In genomic region chr14:55104051-55104954, GRCh38 we compare ENCODE assay signal across 9 cellular contexts. TPM values are rescaled to one million over a fixed set of nuclear protein-coding genes. Genes with fewer than 3 reads are reported as not detected.
DNase-seq lines count a peak whose midpoint lies in the region; ATAC-seq and TF ChIP-seq lines count a peak whose summit lies in the region.
"Had no signal": no experiment of that assay in that cellular context is flagged by ENCODE, and none has a peak within 500 bp of the region (broad histone marks: within the 10 kb centered on the region; RNA-seq: fewer than 3 reads in every experiment).

No MANE protein-coding gene starts in this region.

- H3K9me3 ChIP-seq in right atrium auricular region (no peaks in the 10 kb centered on the region), uterus (no peaks in the 10 kb centered on the region)

- TF ChIP-seq CTCF in right atrium auricular region (IDR thresholded peaks at IDR 0.05) (no peak), uterus (IDR thresholded peaks at IDR 0.05) (no peak)

- peaks cover 16% of the 10 kb centered on the region for H3K4me1 Mint-ChIP-seq in memory B cell

- H3K4me3 Mint-ChIP-seq in memory B cell: no peak overlapping the region

- H3K27ac Mint-ChIP-seq in activated naive CD4-positive, alpha-beta T cell treated with anti-CD3 and anti-CD28 coated beads, Interleukin-2, amount 50 U/mL, for 72 hours: peak overlapping the region; percentile 60 to 88
- H3K27ac Mint-ChIP-seq in memory B cell: peak overlapping the region; percentile 26

- DNase-seq in right atrium auricular region (ENCODE audit: low spot score): no peak
- DNase-seq in left cardiac atrium: no peak
- DNase-seq in activated naive CD4-positive, alpha-beta T cell treated with anti-CD3 and anti-CD28 coated beads, Interleukin-2, amount 50 U/mL, for 72 hours (ENCODE audit: low spot score in 2 of 2): no peak
- DNase-seq in memory B cell (ENCODE audit: low spot score in 2 of 2): no peak
- no peak for DNase-seq in uterus
- DNase-seq in midbrain (lab: John Stamatoyannopoulos, UW): no peak
- DNase-seq in islet precursor cell: no peak
- no peak for DNase-seq in NK-92 (lab: John Stamatoyannopoulos, UW; ENCODE audit: unreplicated experiment)
- DNase-seq: DND-41 had no signal

- peaks cover 0 to 10% of the 10 kb centered on the region in 2 donors for H3K9me3 Mint-ChIP-seq in activated naive CD4-positive, alpha-beta T cell treated with anti-CD3 and anti-CD28 coated beads, Interleukin-2, amount 50 U/mL, for 72 hours
- no peaks in the 10 kb centered on the region for H3K9me3 Mint-ChIP-seq in memory B cell

- ATAC-seq in left cardiac atrium (no peak), memory B cell (ENCODE audit: low read depth) (no peak)
- no peak for ATAC-seq in activated naive CD4-positive, alpha-beta T cell treated with anti-CD3 and anti-CD28 coated beads, Interleukin-2, amount 50 U/mL, for 72 hours

- intact Hi-C loops in left cardiac atrium (cut with DNase I): loop anchor here in 1 of 2 donors (5.0 kb wide), 1 partner anchor 33 kb away; no protein-coding TSS in a partner anchor
- intact Hi-C loops in uterus (cut with DNase I; ENCODE audit: low total_unique reads): no loop called here

- TF ChIP-seq POLR2A in uterus (IDR thresholded peaks at IDR 0.05): no peak

- H3K4me1 ChIP-seq in right atrium auricular region: peaks cover 0 to 77% of the 10 kb centered on the region in 2 donors
- H3K4me1 ChIP-seq in uterus: peaks cover 22 to 31% of the 10 kb centered on the region in 2 donors

- H3K4me3 ChIP-seq in right atrium auricular region: no peak overlapping the region
- H3K4me3 ChIP-seq in uterus: no peak overlapping the region

- H3K27me3 ChIP-seq in right atrium auricular region (no peaks in the 10 kb centered on the region), uterus (no peaks in the 10 kb centered on the region)

- H3K36me3 Mint-ChIP-seq in activated naive CD4-positive, alpha-beta T cell treated with anti-CD3 and anti-CD28 coated beads, Interleukin-2, amount 50 U/mL, for 72 hours: peaks cover 0 to 16% of the 10 kb centered on the region in 2 donors
- no peaks in the 10 kb centered on the region for H3K36me3 Mint-ChIP-seq in memory B cell

- H3K36me3 ChIP-seq in right atrium auricular region: no peaks in the 10 kb centered on the region
- H3K36me3 ChIP-seq in uterus: no peaks in the 10 kb centered on the region

- H3K27me3 Mint-ChIP-seq in memory B cell: no peaks in the 10 kb centered on the region

- H3K27ac ChIP-seq in right atrium auricular region: peak overlapping the region; percentile 89 to 93
- H3K27ac ChIP-seq in uterus: peak overlapping the region; percentile 96 to 98

RNA-seq across cellular contexts. Expression of gene LGALS3, which starts 24.7 kb away (rescaled TPM):
- 100 to 1,000 TPM; 178 to 184 TPM for total RNA-seq in right atrium auricular region
- total RNA-seq in left cardiac atrium: 100 to 1,000 TPM; 121 to 159 TPM
- total RNA-seq in activated naive CD4-positive, alpha-beta T cell treated with anti-CD3 and anti-CD28 coated beads, Interleukin-2, amount 50 U/mL, for 72 hours: 1 to 10 TPM; 1.6 to 8.9 TPM
- 100 to 1,000 TPM in 3 of 4 donors, 10 to 100 TPM in 1; 71.9 to 486 (median 216) TPM for total RNA-seq in uterus

RNA-seq across cellular contexts. Expression of gene MAPK1IP1L, which starts 52.9 kb away (rescaled TPM):
- 100 to 1,000 TPM in 1 of 2 donors, 10 to 100 TPM in 1; 81.2 to 111 TPM for total RNA-seq in right atrium auricular region
- total RNA-seq in left cardiac atrium: 10 to 100 TPM; 59.9 to 79.5 TPM
- total RNA-seq in activated naive CD4-positive, alpha-beta T cell treated with anti-CD3 and anti-CD28 coated beads, Interleukin-2, amount 50 U/mL, for 72 hours: 100 to 1,000 TPM in 1 of 2 donors, 10 to 100 TPM in 1; 66.5 to 101 TPM
- 10 to 100 TPM in 3 of 4 donors, 1 to 10 TPM in 1; 8.5 to 88.7 (median 27.9) TPM for total RNA-seq in uterus

Comparison
In these comparisons a context has a peak if more than half of its experiments do, and no peak if none do; other contexts are left out.
1. RNA of gene LGALS3, which starts 24.7 kb away (total RNA-seq): 71.9 to 486 TPM in uterus, 178 to 184 TPM in right atrium auricular region and 121 to 159 TPM in left cardiac atrium; 1.6 to 8.9 TPM in activated naive CD4-positive, alpha-beta T cell treated with anti-CD3 and anti-CD28 coated beads, Interleukin-2, amount 50 U/mL, for 72 hours; every median in the first group is over 4 times any median in the second.